ENCODE assay signal across 1 cellular context in genomic region chr12:34398706-34399630, GRCh38.
TF ChIP-seq lines count a peak whose summit lies in the region.

No MANE protein-coding gene starts in this region.

TF ChIP-seq in HepG2, 621 proteins besides CTCF, POLR2A, EP300 and RAD21 (continued from another document):
- TF ChIP-seq ZNF362 (CRISPR knock-in tag; IDR thresholded peaks at IDR 0.05; ENCODE audit: borderline replicate concordance) (no peak), MIER2 (CRISPR knock-in tag; IDR thresholded peaks at IDR 0.05) (no peak), MED1 (CRISPR knock-in tag; IDR thresholded peaks at IDR 0.05) (no peak), SMARCC2 (IDR thresholded peaks at IDR 0.05) (no peak), PATZ1 (CRISPR knock-in tag; IDR thresholded peaks at IDR 0.05) (no peak), PAX8 (CRISPR knock-in tag; IDR thresholded peaks at IDR 0.05; ENCODE audit: borderline replicate concordance) (no peak)
